In genomic region chr19:57327993-57328392, GRCh38 we compare ENCODE assay signal across 14 cellular contexts. TPM values are rescaled to one million over a fixed set of nuclear protein-coding genes. Genes with fewer than 3 reads are reported as not detected.
DNase-seq lines count a peak whose midpoint lies in the region; ATAC-seq and TF ChIP-seq lines count a peak whose summit lies in the region.
"Had no signal": no experiment of that assay in that cellular context is flagged by ENCODE, and none has a peak within 500 bp of the region (broad histone marks: within the 10 kb centered on the region; RNA-seq: fewer than 3 reads in every experiment).

No MANE protein-coding gene starts in this region.

- no peak overlapping the region for H3K4me2 ChIP-seq in PC-3 (ENCODE audit: low read length)
- H3K4me2 ChIP-seq: BLaER1 treated with 17β-estradiol and CSF1 and Interleukin-3, amounts not matched to agents 10 nM and 100 nM had no signal

- no peak overlapping the region for H3K27ac Mint-ChIP-seq in endothelial cell (ENCODE audit: unreplicated experiment)
- H3K27ac Mint-ChIP-seq: B cell; CD8-positive, alpha-beta T cell; IgD-negative memory B cell had no signal

- H3K9me3 Mint-ChIP-seq in endothelial cell (ENCODE audit: unreplicated experiment): no peaks in the 10 kb centered on the region

- POLR2A ChIA-PET in HEK293 (lab: Yijun Ruan, JAX) (no interaction called here), PC-3 (lab: Charles Lee; ENCODE audit: unreplicated experiment) (no interaction called here)

- H3K36me3 Mint-ChIP-seq in endothelial cell (ENCODE audit: low read depth, unreplicated experiment): peaks cover 48% of the 10 kb centered on the region

- H4K20me1 ChIP-seq in PC-3 (ENCODE audit: low read length): no peaks in the 10 kb centered on the region

- in situ Hi-C loops in GM13976 (cut with MboI; ENCODE audit: low sequenced_read_pairs, unreplicated experiment): no loop called here

- no peak overlapping the region for H2AFZ ChIP-seq in PC-3 (ENCODE audit: low read length)
- H2AFZ ChIP-seq: GM23248 had no signal

- H3K9me2 ChIP-seq in PC-3 (replicated peaks; ENCODE audit: low read length): no peaks in the 10 kb centered on the region

- H3K27me3 Mint-ChIP-seq in endothelial cell (ENCODE audit: unreplicated experiment): no peaks in the 10 kb centered on the region
- H3K27me3 Mint-ChIP-seq: B cell, IgD-negative memory B cell had no signal

- H3K27ac ChIP-seq in HEK293 (ENCODE audit: extremely low read depth, low read depth, low read length) (no peak overlapping the region), PC-3 (ENCODE audit: low read length) (no peak overlapping the region), thoracic aorta (no peak overlapping the region)
- H3K27ac ChIP-seq: BLaER1 treated with 17β-estradiol and CSF1 and Interleukin-3, amounts not matched to agents 10 nM and 100 nM; GM23248; HL-60 had no signal

- H3K4me3 ChIP-seq in HEK293 (ENCODE audit: low read depth, low read length) (no peak overlapping the region), PC-3 (ENCODE audit: low read length) (no peak overlapping the region), thoracic aorta (peak overlapping the region; percentile 11)
- H3K4me3 ChIP-seq: BLaER1 treated with 17β-estradiol and CSF1 and Interleukin-3, amounts not matched to agents 10 nM and 100 nM; GM23248; HAP-1 had no signal

- no peaks in the 10 kb centered on the region for H3K4me1 ChIP-seq in HEK293 (ENCODE audit: control insufficient read depth, insufficient read depth, low read length)
- no peaks in the 10 kb centered on the region for H3K4me1 ChIP-seq in PC-3 (ENCODE audit: insufficient read depth, low read length)
- no peaks in the 10 kb centered on the region for H3K4me1 ChIP-seq in thoracic aorta (ENCODE audit: control insufficient read depth in 1 of 2, low read depth in 2 of 2)
- H3K4me1 ChIP-seq: HAP-1 had no signal

- H3K9me3 ChIP-seq in HEK293 (ENCODE audit: control insufficient read depth, insufficient read depth, low read depth, low read length): no peaks in the 10 kb centered on the region
- H3K9me3 ChIP-seq in PC-3 (ENCODE audit: low read length): no peaks in the 10 kb centered on the region
- H3K9me3 ChIP-seq in thoracic aorta: peaks cover 53% of the 10 kb centered on the region
- H3K9me3 ChIP-seq: HAP-1 had no signal

- no peaks in the 10 kb centered on the region for H3K27me3 ChIP-seq in PC-3 (ENCODE audit: low read length)
- H3K27me3 ChIP-seq in thoracic aorta (replicated peaks; ENCODE audit: insufficient read depth): no peaks in the 10 kb centered on the region

- ATAC-seq in PC-3: no peak
- ATAC-seq in thoracic aorta (ENCODE audit: insufficient number of reproducible peaks, low FRiP score, low read depth): no peak
- ATAC-seq in HG03442 (IDR thresholded peaks at IDR 0.05; ENCODE audit: unreplicated experiment): no peak
- ATAC-seq: CD8-positive, alpha-beta T cell had no signal

- H3K79me2 ChIP-seq in PC-3 (ENCODE audit: low read length): peaks cover 7% of the 10 kb centered on the region

- CTCF ChIA-PET in HEK293 (lab: Yijun Ruan, JAX): no interaction called here
- CTCF ChIA-PET in PC-3 (lab: Charles Lee): no interaction called here

- TSS peak; percentile 1 for BruUV-seq in PC-3 (replicated peaks; lab: Mats Ljungman, UMichigan)

- TF ChIP-seq CTCF in HEK293 (tag by site-specific recombination; IDR thresholded peaks at IDR 0.05) (no peak), PC-3 (conservative IDR thresholded peaks at IDR 0.05; ENCODE audit: low read depth, low read length) (no peak), endothelial cell (IDR thresholded peaks at IDR 0.05; ENCODE audit: unreplicated experiment) (no peak), thoracic aorta (IDR thresholded peaks at IDR 0.05) (no peak), GM13976 (IDR thresholded peaks at IDR 0.05; ENCODE audit: borderline replicate concordance, control extremely low read depth, extremely low read depth, insufficient read depth, missing control alignments) (no peak)

- no peaks in the 10 kb centered on the region for H3K4me1 Mint-ChIP-seq in endothelial cell (ENCODE audit: unreplicated experiment)

- H3K36me3 ChIP-seq in HEK293 (ENCODE audit: control insufficient read depth in 2 of 2, insufficient read depth in 1 of 2, low read length in 2 of 2) (peaks cover 70 to 83% of the 10 kb centered on the region in 2 experiments), PC-3 (ENCODE audit: low read depth, low read length) (peaks cover 53% of the 10 kb centered on the region), thoracic aorta (peaks cover 57% of the 10 kb centered on the region)

- DNase-seq in PC-3 (no peak), endothelial cell (ENCODE audit: low spot score) (no peak), thoracic aorta (ENCODE audit: low spot score) (no peak), GM13976 (ENCODE audit: low spot score) (no peak)
- DNase-seq: Calu3; CD8-positive, alpha-beta T cell; GM23248 had no signal

- H3F3A ChIP-seq in PC-3 (ENCODE audit: low read length, unreplicated experiment): no peaks in the 10 kb centered on the region

- H3K4me3 Mint-ChIP-seq in endothelial cell (ENCODE audit: unreplicated experiment): peak overlapping the region; percentile 34
- H3K4me3 Mint-ChIP-seq: B cell; CD8-positive, alpha-beta T cell; IgD-negative memory B cell had no signal

- intact Hi-C loops in PC-3 (cut with micrococcal nuclease): no loop called here

- H3K9ac ChIP-seq in PC-3 (ENCODE audit: low read length): no peak overlapping the region
- H3K9ac ChIP-seq: BLaER1 treated with 17β-estradiol and CSF1 and Interleukin-3, amounts not matched to agents 10 nM and 100 nM; GM23248 had no signal

TF ChIP-seq in HEK293, 187 proteins besides CTCF, POLR2A, EP300 and RAD21:
- TF ChIP-seq ZNF777 (tag by site-specific recombination; IDR thresholded peaks at IDR 0.05; ENCODE audit: borderline replicate concordance) (no peak), SETDB1 (IDR thresholded peaks at IDR 0.05; ENCODE audit: insufficient read length, low read length) (peak; percentile 64)

RNA-seq across cellular contexts. Expression of gene ZNF543, which starts 7.7 kb away (rescaled TPM):
- total RNA-seq in PC-3 (2014; rRNA removed) (5.2 and 7.6 TPM in 2 replicates), endothelial cell (ENCODE audit: unreplicated experiment) (13.7 TPM), thoracic aorta (1 to 10 TPM; 7.6 to 9.7 TPM)

RNA-seq across cellular contexts. Expression of gene ZNF304, which starts 23.1 kb away (rescaled TPM):
- total RNA-seq in PC-3 (2014; rRNA removed) (8.1 and 8.2 TPM in 2 replicates), endothelial cell (ENCODE audit: unreplicated experiment) (15.7 TPM), thoracic aorta (1 to 10 TPM; 6.2 to 7.5 TPM)

RNA-seq across cellular contexts. Expression of gene TRAPPC2B, which starts 35.4 kb away (rescaled TPM):
- 16.1 and 21.0 TPM in 2 replicates for total RNA-seq in PC-3 (2014; rRNA removed)
- total RNA-seq in endothelial cell (ENCODE audit: unreplicated experiment): 13.0 TPM
- 1 to 10 TPM; 2.0 to 9.5 TPM for total RNA-seq in thoracic aorta

RNA-seq across cellular contexts. Expression of gene ZNF547, which starts 35.4 kb away (rescaled TPM):
- total RNA-seq in PC-3 (2014; rRNA removed): 0.81 and 3.2 TPM in 2 replicates
- total RNA-seq in endothelial cell (ENCODE audit: unreplicated experiment): 4.8 TPM
- 1 to 10 TPM in 1 of 2 donors, under 1 TPM in 1; 0.68 to 3.4 TPM for total RNA-seq in thoracic aorta

RNA-seq across cellular contexts. Expression of gene ZNF460, which starts 47.7 kb away (rescaled TPM):
- total RNA-seq in PC-3 (2014; rRNA removed) (39.5 and 60.6 TPM in 2 replicates), endothelial cell (ENCODE audit: unreplicated experiment) (51.2 TPM), thoracic aorta (100 to 1,000 TPM in 1 of 2 donors, 10 to 100 TPM in 1; 81.4 to 118 TPM)
